8 cellular contexts compared by ENCODE assay signal in genomic region chr9:124776952-124777645, GRCh38. TPM values are rescaled to one million over a fixed set of nuclear protein-coding genes. Genes with fewer than 3 reads are reported as not detected.
DNase-seq lines count a peak whose midpoint lies in the region; ATAC-seq, FAIRE-seq and TF ChIP-seq lines count a peak whose summit lies in the region.

Gene OLFML2A, plus strand, starts transcription at chr9:124777133. Its CDS starts 138 bp downstream, at chr9:124777271.

- POLR2A ChIA-PET in endothelial cell of umbilical vein (lab: Charles Lee), result interaction anchor here (0.6 to 1.0 kb wide), 2 partner anchors 76 to 365 kb away, joined by 4 to 5 read pairs; partner anchors contain the start of gene WDR38

- TF ChIP-seq CTCF in GM13976 (IDR thresholded peaks at IDR 0.05; ENCODE audit: borderline replicate concordance, control extremely low read depth, extremely low read depth, insufficient read depth, missing control alignments), result peak; percentile 52
- peak; percentile 28 to 47 for TF ChIP-seq CTCF in endothelial cell of umbilical vein (IDR thresholded peaks at IDR 0.05; ENCODE audit: extremely low read depth in 1 of 2, insufficient read depth in 1 of 2, low read depth in 1 of 2, low read length in 2 of 2)
- TF ChIP-seq CTCF in upper lobe of right lung (IDR thresholded peaks at IDR 0.05), result peak; percentile 48

- H3K27ac Mint-ChIP-seq in T-helper 2 cell treated with Interferon-gamma antibody and Interleukin-4, amounts not matched to agents 5 μg/mL and 100 μg/mL, for 36 hours, result no peak within 1 kb of the TSS

- in situ Hi-C loops in GM13976 (cut with MboI; ENCODE audit: low sequenced_read_pairs, unreplicated experiment), result loop anchor here (25.0 kb wide), 1 partner anchor 585 kb away; no protein-coding TSS in a partner anchor

- peak within 1 kb of the TSS; percentile 49 for H2AFZ ChIP-seq in endothelial cell of umbilical vein (ENCODE audit: low read depth, low read length)

- peak within 1 kb of the TSS; percentile 75 for H3K4me2 ChIP-seq in endothelial cell of umbilical vein (ENCODE audit: insufficient read depth, low read length)

- H3K4me1 ChIP-seq in endothelial cell of umbilical vein (ENCODE audit: control insufficient read depth, extremely low read depth, insufficient read depth, low read length), result peaks cover 15% of the 10 kb centered on the region
- H3K4me1 ChIP-seq in muscle layer of colon (ENCODE audit: insufficient read depth, low read length), result peaks cover 44% of the 10 kb centered on the region
- H3K4me1 ChIP-seq in upper lobe of right lung, result peaks cover 21% of the 10 kb centered on the region

- BruUV-seq in endothelial cell of umbilical vein (replicated peaks; lab: Mats Ljungman, UMichigan), result no TSS peak

- TF ChIP-seq POLR2A in endothelial cell of umbilical vein (IDR thresholded peaks at IDR 0.05; ENCODE audit: low read depth, low read length), result no peak

- DNase-seq in AG08396 (ENCODE audit: low spot score) (peak; percentile 45), GM13976 (ENCODE audit: low spot score) (peak; percentile 72), endothelial cell of umbilical vein (ENCODE audit: low read depth, low spot score) (no peak), upper lobe of right lung (peak; percentile 67), NCI-H128 (lab: John Stamatoyannopoulos, UW; ENCODE audit: unreplicated experiment) (no peak)
- no peak for DNase-seq in T-helper 2 cell treated with Interferon-gamma antibody and Interleukin-4, amounts not matched to agents 5 μg/mL and 100 μg/mL, for 36 hours (ENCODE audit: low spot score)

- H3K9ac ChIP-seq in endothelial cell of umbilical vein (replicated peaks; ENCODE audit: extremely low read depth, insufficient read depth, low read length), result no peak within 1 kb of the TSS
- H3K9ac ChIP-seq in muscle layer of colon (ENCODE audit: low read length), result peak within 1 kb of the TSS; percentile 80

- peaks cover 50% of the 10 kb centered on the region for H3K27me3 Mint-ChIP-seq in T-helper 2 cell treated with Interferon-gamma antibody and Interleukin-4, amounts not matched to agents 5 μg/mL and 100 μg/mL, for 36 hours (ENCODE audit: low read depth)

- no peaks in the 10 kb centered on the region for H3K9me3 Mint-ChIP-seq in T-helper 2 cell treated with Interferon-gamma antibody and Interleukin-4, amounts not matched to agents 5 μg/mL and 100 μg/mL, for 36 hours

- peak; percentile 58 for ATAC-seq in upper lobe of right lung
- ATAC-seq in GM21367 (IDR thresholded peaks at IDR 0.05; ENCODE audit: unreplicated experiment), result no peak

- H3K4me3 Mint-ChIP-seq in T-helper 2 cell treated with Interferon-gamma antibody and Interleukin-4, amounts not matched to agents 5 μg/mL and 100 μg/mL, for 36 hours, result peak within 1 kb of the TSS; percentile 75

- H4K20me1 ChIP-seq in endothelial cell of umbilical vein (replicated peaks; ENCODE audit: control insufficient read depth, extremely low read depth, insufficient read depth, low read length), result no peaks in the 10 kb centered on the region

- H3K9me3 ChIP-seq in endothelial cell of umbilical vein (replicated peaks; ENCODE audit: control insufficient read depth, insufficient read depth, low read length) (no peaks in the 10 kb centered on the region), muscle layer of colon (ENCODE audit: low read length) (no peaks in the 10 kb centered on the region), upper lobe of right lung (no peaks in the 10 kb centered on the region)

- FAIRE-seq in endothelial cell of umbilical vein (lab: Jason Lieb, UNC), result no peak

- H3K36me3 ChIP-seq in endothelial cell of umbilical vein (ENCODE audit: control insufficient read depth in 2 of 2, extremely low read depth in 1 of 2, insufficient read depth in 2 of 2, low read length in 2 of 2) (no peaks in the 10 kb centered on the region), muscle layer of colon (ENCODE audit: insufficient read depth, low read length) (no peaks in the 10 kb centered on the region), upper lobe of right lung (no peaks in the 10 kb centered on the region)

- H3K27ac ChIP-seq in endothelial cell of umbilical vein (ENCODE audit: insufficient read depth, low read depth, low read length), result no peak within 1 kb of the TSS
- peak within 1 kb of the TSS; percentile 94 for H3K27ac ChIP-seq in muscle layer of colon (ENCODE audit: low read depth, low read length)
- peak within 1 kb of the TSS; percentile 36 for H3K27ac ChIP-seq in upper lobe of right lung

- H3K79me2 ChIP-seq in endothelial cell of umbilical vein (ENCODE audit: control insufficient read depth, insufficient read depth, low read length), result no peaks in the 10 kb centered on the region

- intact Hi-C loops in endothelial cell of umbilical vein (cut with micrococcal nuclease) (loop anchor here (1.0 kb wide), 1 partner anchor 43 kb away; no protein-coding TSS in a partner anchor), upper lobe of right lung (cut with DNase I) (no loop called here)

- H3K9me1 ChIP-seq in endothelial cell of umbilical vein (replicated peaks; ENCODE audit: control insufficient read depth, extremely low read depth, insufficient read depth, low read length), result no peaks in the 10 kb centered on the region

- peaks cover 0 to 7% of the 10 kb centered on the region in 2 experiments for H3K27me3 ChIP-seq in endothelial cell of umbilical vein (ENCODE audit: control insufficient read depth in 2 of 2, insufficient read depth in 2 of 2, low read length in 2 of 2)
- no peaks in the 10 kb centered on the region for H3K27me3 ChIP-seq in muscle layer of colon (ENCODE audit: control insufficient read depth in 1 of 2, insufficient read depth in 2 of 2, low read length in 2 of 2)
- no peaks in the 10 kb centered on the region for H3K27me3 ChIP-seq in upper lobe of right lung

- CTCF ChIA-PET in endothelial cell of umbilical vein (lab: Charles Lee), result interaction anchor here (0.8 to 11.2 kb wide), 15 partner anchors 9 to 598 kb away, joined by 3 to 967 read pairs (median 4); partner anchors contain the start of gene WDR38

- no peaks in the 10 kb centered on the region for H3K36me3 Mint-ChIP-seq in T-helper 2 cell treated with Interferon-gamma antibody and Interleukin-4, amounts not matched to agents 5 μg/mL and 100 μg/mL, for 36 hours (ENCODE audit: low read depth)

- peak within 1 kb of the TSS in 2 of 3 experiments; percentile 1 to 30 for H3K4me3 ChIP-seq in endothelial cell of umbilical vein (replicated peaks in 1 of 3; ENCODE audit: insufficient read depth in 1 of 3, low read depth in 1 of 3, low read length in 3 of 3)
- H3K4me3 ChIP-seq in muscle layer of colon (ENCODE audit: low read depth in 1 of 2, low read length in 2 of 2), result peak within 1 kb of the TSS; percentile 58 to 82
- peak within 1 kb of the TSS; percentile 54 for H3K4me3 ChIP-seq in upper lobe of right lung

- H3K4me1 Mint-ChIP-seq in T-helper 2 cell treated with Interferon-gamma antibody and Interleukin-4, amounts not matched to agents 5 μg/mL and 100 μg/mL, for 36 hours (ENCODE audit: low read depth), result peaks cover 26% of the 10 kb centered on the region

- dilution Hi-C loops in endothelial cell of umbilical vein (cut with MboI; ENCODE audit: extremely low pct_ligation_motif_present, low sequenced_read_pairs), result no loop called here

TF ChIP-seq in endothelial cell of umbilical vein, 7 proteins besides CTCF, POLR2A, EP300 and RAD21:
- TF ChIP-seq POLR2AphosphoS5 (IDR thresholded peaks at IDR 0.05; ENCODE audit: insufficient read depth, low read depth, low read length) (no peak), EZH2 (IDR thresholded peaks at IDR 0.05; ENCODE audit: borderline replicate concordance, low read depth, low read length, severe bottlenecking) (peak; percentile 26)

RNA-seq across cellular contexts. Expression of gene OLFML2A, which starts in this region (rescaled TPM):
- total RNA-seq in endothelial cell of umbilical vein (0.32 and 1.1 TPM in 2 replicates), upper lobe of right lung (39.5 TPM)
- 0.81 and 0.92 TPM in 2 replicates for polyA plus RNA-seq in endothelial cell of umbilical vein
- polyA plus RNA-seq in endothelial cell of umbilical vein (2011; cell fraction: cytosol; rRNA removed), result 0.30 and 0.42 TPM in 2 replicates
- polyA plus RNA-seq in endothelial cell of umbilical vein (2011; cell fraction: nucleus; rRNA removed), result 0.37 and 0.49 TPM in 2 replicates
- polyA plus RNA-seq in endothelial cell of umbilical vein (2012), result 0.25 and 0.75 TPM in 2 replicates
- polyA minus RNA-seq in endothelial cell of umbilical vein, result 0.44 and 0.55 TPM in 2 replicates
- 3.0 TPM for polyA minus RNA-seq in endothelial cell of umbilical vein (2011; cell fraction: cytosol; rRNA and poly(A)+ RNA removed)
- 0.10 and 0.29 TPM in 2 replicates for polyA minus RNA-seq in endothelial cell of umbilical vein (2011; cell fraction: nucleus; rRNA and poly(A)+ RNA removed)

Comparison
In these comparisons a context has a peak if more than half of its experiments do, and no peak if none do; other contexts are left out.
1. RNA of gene OLFML2A (total RNA-seq): 39.5 TPM in upper lobe of right lung (single experiment); 0.32 to 1.1 TPM in endothelial cell of umbilical vein; every median in the first group is over 10 times any median in the second.
2. DNase-seq: peak in AG08396 (single experiment), GM13976 (single experiment) and upper lobe of right lung (single experiment); none in T-helper 2 cell treated with Interferon-gamma antibody and Interleukin-4, amounts not matched to agents 5 μg/mL and 100 μg/mL, for 36 hours (single experiment), endothelial cell of umbilical vein (single experiment) and NCI-H128 (single experiment).
3. H3K4me3 ChIP-seq: peak in every context shown above with its lines; median percentile 70 in muscle layer of colon; 54 in upper lobe of right lung; 16 in endothelial cell of umbilical vein.
4. Peak in every context shown above with its lines, with median percentiles within 50 percentile points of each other: CTCF ChIP-seq.